Comparison of ENCODE assay signal across 18 cellular contexts in genomic region chr6:81842254-81842653, GRCh38.
DNase-seq lines count a peak whose midpoint lies in the region; ATAC-seq and TF ChIP-seq lines count a peak whose summit lies in the region.
"Had no signal": no experiment of that assay in that cellular context is flagged by ENCODE, and none has a peak within 500 bp of the region (broad histone marks: within the 10 kb centered on the region; RNA-seq: fewer than 3 reads in every experiment).

No MANE protein-coding gene starts in this region.

- in situ Hi-C loops in astrocyte of the spinal cord (cut with HindIII; ENCODE audit: low sequenced_read_pairs), result no loop called here

- intact Hi-C loops in tibial artery (cut with DNase I; ENCODE audit: low total_unique reads), result no loop called here

- DNase-seq in astrocyte of the spinal cord (ENCODE audit: low read depth, low spot score) (peak; percentile 40), foreskin fibroblast (peak; percentile 36 to 60), medulla oblongata (ENCODE audit: extremely low spot score) (peak; percentile 12), tibial artery (no peak), activated gamma-delta T cell treated with Interleukin-2 at 50 U/mL for 16 hours (no peak)
- no peak for DNase-seq in activated CD8-positive, alpha-beta memory T cell treated with anti-CD3 and anti-CD28 coated beads, Interleukin-2, amount 50 U/mL, for 48 hours
- DNase-seq: ACHN, C1 segment of cervical spinal cord, DMS79, KBM-7, NCI-H1417, NCI-H187, NCI-H2107, NCI-H510A, NCI-H748 treated with DMSO at 0.1 percent for 48 hours, OCI-M1, SHP77 treated with DMSO at 0.1 percent for 48 hours had no signal

- no peak for ATAC-seq in HG03520 (IDR thresholded peaks at IDR 0.05; ENCODE audit: unreplicated experiment)

- H3K4me3 ChIP-seq in astrocyte of the spinal cord (ENCODE audit: low read depth, low read length) (no peak overlapping the region), foreskin fibroblast (ENCODE audit: low read depth in 1 of 2, low read length in 2 of 2) (no peak overlapping the region), tibial artery (no peak overlapping the region)

- no peaks in the 10 kb centered on the region for H3K36me3 ChIP-seq in tibial artery

- TF ChIP-seq CTCF in astrocyte of the spinal cord (IDR thresholded peaks at IDR 0.05; ENCODE audit: low read depth, low read length) (no peak), foreskin fibroblast (IDR thresholded peaks at IDR 0.05; ENCODE audit: low read depth, low read length) (no peak), tibial artery (IDR thresholded peaks at IDR 0.05) (no peak)

- peak overlapping the region; percentile 25 to 75 for H3K27ac ChIP-seq in tibial artery

- H3K27me3 ChIP-seq in tibial artery, result no peaks in the 10 kb centered on the region

- no peaks in the 10 kb centered on the region for H3K9me3 ChIP-seq in tibial artery

- H3K4me1 ChIP-seq in tibial artery, result peaks cover 0 to 54% (median 12%) of the 10 kb centered on the region in 4 donors

Comparison
In these comparisons a context has a peak if more than half of its experiments do, and no peak if none do; other contexts are left out.
1. DNase-seq: peak in astrocyte of the spinal cord (single experiment), foreskin fibroblast (2 of 2) and medulla oblongata (single experiment); none in tibial artery (0 of 2), activated gamma-delta T cell treated with Interleukin-2 at 50 U/mL for 16 hours (single experiment) and activated CD8-positive, alpha-beta memory T cell treated with anti-CD3 and anti-CD28 coated beads, Interleukin-2, amount 50 U/mL, for 48 hours (single experiment).